30 cellular contexts compared by ENCODE assay signal in the genomic region with DNA sequence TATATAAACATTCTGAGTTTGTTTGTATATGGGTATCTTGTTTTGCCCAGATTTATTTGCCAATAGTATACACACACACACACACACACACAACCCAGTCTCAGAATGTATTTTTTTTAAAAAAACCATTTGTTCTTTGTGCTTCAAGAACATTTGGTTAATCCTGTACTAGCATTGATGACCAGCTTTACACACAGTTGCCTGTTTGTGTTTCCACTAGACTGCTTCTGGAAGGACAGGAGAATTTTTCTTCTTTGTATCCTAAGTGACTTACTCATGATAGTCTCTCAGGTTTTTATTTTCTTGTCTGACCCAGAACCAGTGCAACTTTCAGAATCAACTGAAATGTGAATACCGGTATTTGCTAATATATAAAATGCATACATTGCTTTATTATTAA. TPM values are rescaled to one million over a fixed set of nuclear protein-coding genes. Genes with fewer than 3 reads are reported as not detected.
DNase-seq lines count a peak whose midpoint lies in the region; ATAC-seq, FAIRE-seq and TF ChIP-seq lines count a peak whose summit lies in the region.
"Had no signal": no experiment of that assay in that cellular context is flagged by ENCODE, and none has a peak within 500 bp of the region (broad histone marks: within the 10 kb centered on the region; RNA-seq: fewer than 3 reads in every experiment).

No MANE protein-coding gene starts in this region.

- no peak for TF ChIP-seq RAD21 in GM12878 (IDR thresholded peaks at IDR 0.05; ENCODE audit: insufficient read depth, low read depth, low read length)

- no peak for ATAC-seq in GM12878
- no peak for ATAC-seq in GM18505 (IDR thresholded peaks at IDR 0.05; ENCODE audit: unreplicated experiment)
- ATAC-seq: PC-3, SK-N-SH treated with all-trans-retinoic acid at 6 μM for 48 hours had no signal

- CTCF ChIA-PET in GM12878 (lab: Yijun Ruan, JAX) = interaction anchor here (0.6 to 2.6 kb wide), 12 partner anchors 9 to 632 kb away, joined by 3 to 10 read pairs (median 4); partner anchors contain the start of gene U2SURP

- FAIRE-seq in GM12878 (lab: Jason Lieb, UNC) = peak; percentile 49
- FAIRE-seq: GM12891, H54 had no signal

- H2AFZ ChIP-seq in GM12878 (ENCODE audit: control insufficient read depth, low read depth, low read length) = no peak overlapping the region

- TF ChIP-seq CTCF in GM12878 (IDR thresholded peaks at IDR 0.05 in 2 of 3, conservative IDR thresholded peaks at IDR 0.05 in 1 of 3; ENCODE audit: control insufficient read depth in 2 of 3, extremely low read depth in 1 of 3, insufficient read depth in 1 of 3, low read depth in 3 of 3, low read length in 3 of 3) = no peak
- TF ChIP-seq CTCF in thyroid gland (IDR thresholded peaks at IDR 0.05) = peak in 1 of 6 experiments; percentile 7

- no peak for TF ChIP-seq EP300 in GM12878 (IDR thresholded peaks at IDR 0.05; ENCODE audit: borderline replicate concordance in 1 of 2, control insufficient read depth in 1 of 2, low read depth in 2 of 2, low read length in 2 of 2)

- no peaks in the 10 kb centered on the region for H4K20me1 ChIP-seq in GM12878 (ENCODE audit: control insufficient read depth, insufficient read depth)

- intact Hi-C loops in GM12878 (cut with micrococcal nuclease; ENCODE audit: unreplicated experiment) = no loop called here
- intact Hi-C loops in thyroid gland (cut with DNase I) = no loop called here

- SMC1A ChIA-PET in GM12878 (lab: Charles Lee; ENCODE audit: uncharacterized antibody, unreplicated experiment) = interaction anchor here (0.7 to 3.1 kb wide), 7 partner anchors 8 to 321 kb away, joined by 3 to 16 read pairs (median 3); no protein-coding TSS in a partner anchor

- no peak overlapping the region for H3K4me3 ChIP-seq in GM12878
- no peak overlapping the region for H3K4me3 ChIP-seq in thyroid gland (replicated peaks in 1 of 3)
- H3K4me3 ChIP-seq: A549; BLaER1 treated with 17β-estradiol and CSF1 and Interleukin-3, amounts not matched to agents 10 nM and 100 nM; SJCRH30 had no signal

- POLR2A ChIA-PET in GM12878 (lab: Charles Lee) = no interaction called here

- no peak overlapping the region for H3K4me2 ChIP-seq in GM12878 (ENCODE audit: control insufficient read depth, insufficient read depth)
- H3K4me2 ChIP-seq: A549; BLaER1 treated with 17β-estradiol and CSF1 and Interleukin-3, amounts not matched to agents 10 nM and 100 nM had no signal

- no peaks in the 10 kb centered on the region for H3K9me3 ChIP-seq in GM12878 (replicated peaks; ENCODE audit: control insufficient read depth, insufficient read depth, low read length)
- no peaks in the 10 kb centered on the region for H3K9me3 ChIP-seq in thyroid gland
- H3K9me3 ChIP-seq: A549, SJCRH30 had no signal

- no peak for TF ChIP-seq POLR2A in GM12878 (IDR thresholded peaks at IDR 0.05; ENCODE audit: low read depth, low read length)
- no peak for TF ChIP-seq POLR2A in thyroid gland (IDR thresholded peaks at IDR 0.05)
- no peak for TF ChIP-seq POLR2A in GM18505 (IDR thresholded peaks at IDR 0.05; ENCODE audit: borderline replicate concordance, extremely low read depth, insufficient read depth, insufficient read length)

- RAD21 ChIA-PET in GM12878 (lab: Charles Lee; ENCODE audit: unreplicated experiment) = interaction anchor here (0.7 kb wide), 1 partner anchor 89 kb away, joined by 3 read pairs; no protein-coding TSS in a partner anchor

- H3K36me3 ChIP-seq in GM12878 (ENCODE audit: control insufficient read depth in 2 of 2, insufficient read depth in 2 of 2, low read length in 1 of 2) (peaks cover 7 to 23% of the 10 kb centered on the region in 2 experiments; a peak in 3 of 4 replicates), thyroid gland (peaks cover 8 to 14% of the 10 kb centered on the region in 2 donors)

- H3K27me3 ChIP-seq in GM12878 (replicated peaks in 1 of 2; ENCODE audit: control insufficient read depth in 2 of 2, insufficient read depth in 2 of 2, low read length in 1 of 2) = no peaks in the 10 kb centered on the region
- H3K27me3 ChIP-seq in thyroid gland = no peaks in the 10 kb centered on the region
- H3K27me3 ChIP-seq: BLaER1 treated with 17β-estradiol and CSF1 and Interleukin-3, amounts not matched to agents 10 nM and 100 nM; SJCRH30 had no signal

- no peak overlapping the region for H3K27ac ChIP-seq in GM12878 (ENCODE audit: control insufficient read depth, insufficient read depth)
- H3K27ac ChIP-seq in thyroid gland = peak overlapping the region; percentile 55 to 76 (median 56)
- H3K27ac ChIP-seq: A549; BLaER1 treated with 17β-estradiol and CSF1 and Interleukin-3, amounts not matched to agents 10 nM and 100 nM; HL-60; SJCRH30 had no signal

- H3K4me1 ChIP-seq in GM12878 (ENCODE audit: control insufficient read depth, insufficient read depth, low read length) (no peaks in the 10 kb centered on the region), thyroid gland (peaks cover 12% of the 10 kb centered on the region in 2 donors)
- H3K4me1 ChIP-seq: A549; BLaER1 treated with 17β-estradiol and CSF1 and Interleukin-3, amounts not matched to agents 10 nM and 100 nM; SJCRH30 had no signal

- no peaks in the 10 kb centered on the region; the same call in 1 of the 2 replicates for H3K79me2 ChIP-seq in GM12878 (ENCODE audit: control insufficient read depth, insufficient read depth, low read length)

- no peak overlapping the region for H3K9ac ChIP-seq in GM12878 (ENCODE audit: control insufficient read depth, insufficient read depth, low read length)
- H3K9ac ChIP-seq: BLaER1 treated with 17β-estradiol and CSF1 and Interleukin-3, amounts not matched to agents 10 nM and 100 nM had no signal

- in situ Hi-C loops in GM12878 (cut with MboI) = no loop called here

- DNase-seq in DMS53 (lab: John Stamatoyannopoulos, UW) (peak; percentile 88), GM12878 (ENCODE audit: low read depth, low spot score) (no peak), left kidney (ENCODE audit: low read depth, low spot score) (peak; percentile 4), thyroid gland (no peak), NCI-H2227 (lab: John Stamatoyannopoulos, UW; ENCODE audit: unreplicated experiment) (no peak)
- no peak for DNase-seq in activated CD4-positive, CD25-positive, alpha-beta regulatory T cell (lab: John Stamatoyannopoulos, UW)
- DNase-seq: AML-193; CD4-positive, alpha-beta T cell; DMS79; EL; GDM1; Karpas-422; NCI-H1092; NCI-H1417 treated with DMSO at 0.1 percent for 48 hours; NCI-H187; NCI-H2081 treated with DMSO at 0.1 percent for 48 hours; NCI-H2171 treated with DMSO at 0.1 percent for 48 hours; NCI-H446; NCI-H526; NCI-H82; NK-92 treated with Interleukin-12 subunit alpha and Interleukin-12 subunit beta, amount 100 ng/mL, for 24 hours; PC-3; SJCRH30 had no signal

- WGBS in GM12878 (ENCODE audit: insufficient coverage, insufficient replicate concordance, low lambda C conversion rate, missing lambda C conversion rate) = 96% methylated on average over 1 of the region's 1 CpG
- 27 to 52% methylated on average over 1 of the region's 1 CpG for WGBS in thyroid gland, 2 donors

- BruUV-seq in GM12878 (replicated peaks; lab: Mats Ljungman, UMichigan) = no TSS peak

TF ChIP-seq in GM12878, 131 proteins besides CTCF, POLR2A, EP300 and RAD21 (continues in another document):
- no peak for TF ChIP-seq USF1 (IDR thresholded peaks at IDR 0.05; ENCODE audit: borderline replicate concordance, extremely low read length, insufficient read depth, low read depth, low read length)
- TF ChIP-seq ZNF274 (IDR thresholded peaks at IDR 0.05; ENCODE audit: insufficient read depth, insufficient read length) = no peak
- TF ChIP-seq, protein P1, sequence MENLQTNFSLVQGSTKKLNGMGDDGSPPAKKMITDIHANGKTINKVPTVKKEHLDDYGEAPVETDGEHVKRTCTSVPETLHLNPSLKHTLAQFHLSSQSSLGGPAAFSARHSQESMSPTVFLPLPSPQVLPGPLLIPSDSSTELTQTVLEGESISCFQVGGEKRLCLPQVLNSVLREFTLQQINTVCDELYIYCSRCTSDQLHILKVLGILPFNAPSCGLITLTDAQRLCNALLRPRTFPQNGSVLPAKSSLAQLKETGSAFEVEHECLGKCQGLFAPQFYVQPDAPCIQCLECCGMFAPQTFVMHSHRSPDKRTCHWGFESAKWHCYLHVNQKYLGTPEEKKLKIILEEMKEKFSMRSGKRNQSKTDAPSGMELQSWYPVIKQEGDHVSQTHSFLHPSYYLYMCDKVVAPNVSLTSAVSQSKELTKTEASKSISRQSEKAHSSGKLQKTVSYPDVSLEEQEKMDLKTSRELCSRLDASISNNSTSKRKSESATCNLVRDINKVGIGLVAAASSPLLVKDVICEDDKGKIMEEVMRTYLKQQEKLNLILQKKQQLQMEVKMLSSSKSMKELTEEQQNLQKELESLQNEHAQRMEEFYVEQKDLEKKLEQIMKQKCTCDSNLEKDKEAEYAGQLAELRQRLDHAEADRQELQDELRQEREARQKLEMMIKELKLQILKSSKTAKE (IDR thresholded peaks at IDR 0.05; ENCODE audit: low read depth, poor library complexity, severe bottlenecking) = no peak

RNA-seq across cellular contexts. Expression of gene U2SURP, which starts 40.5 kb away (rescaled TPM):
- total RNA-seq in GM12878 (2013; cell fraction: nucleolus; rRNA removed) = 539 and 552 TPM in 2 replicates
- 104 and 128 TPM in 2 replicates for total RNA-seq in GM12878 (2014; rRNA removed)
- 187 and 192 TPM in 2 replicates for total RNA-seq in GM12878 (2014; rRNA removed; fragmentation: Illumina TruSeq; extraction: Trizol)
- total RNA-seq in GM12878 (2021) = 143 and 144 TPM in 2 replicates
- 81.1 TPM for polyA plus RNA-seq in GM12878 (2011; ENCODE audit: low read depth)
- polyA plus RNA-seq in GM12878 (2011; rRNA removed) = 117 and 205 TPM in 2 replicates
- polyA plus RNA-seq in GM12878 (2011; cell fraction: cytosol; rRNA removed) = 22.2 and 22.7 TPM in 2 replicates
- 130 and 170 TPM in 2 replicates for polyA plus RNA-seq in GM12878 (2011; cell fraction: nucleus; rRNA removed)
- 59.2 and 68.7 TPM in 2 replicates for polyA plus RNA-seq in GM12878 (2012)
- 154 and 191 TPM in 2 replicates for polyA plus RNA-seq in GM12878 (2014; fragmentation: Illumina TruSeq; extraction: Trizol)
- polyA plus RNA-seq in GM12878 (2014; fragmentation: Nextera tagmentation; extraction: Ambion mirVana) = 100 to 1,000 TPM; 146 to 277 TPM
- polyA plus RNA-seq in GM12878 (2014; rRNA removed) = 64.6 and 76.3 TPM in 2 replicates
- polyA plus RNA-seq in GM12878 (2016; fragmentation: Nextera tagmentation; extraction: Ambion mirVana) = 100 to 1,000 TPM; 154 to 168 TPM
- 55.0 and 121 TPM in 2 replicates for polyA minus RNA-seq in GM12878 (2011; rRNA and poly(A)+ RNA removed)
- polyA minus RNA-seq in GM12878 (2011; cell fraction: cytosol; rRNA and poly(A)+ RNA removed) = 26.6 and 40.2 TPM in 2 replicates
- polyA minus RNA-seq in GM12878 (2011; cell fraction: nucleus; rRNA and poly(A)+ RNA removed) = 102 and 147 TPM in 2 replicates
- total RNA-seq in thyroid gland = 100 to 1,000 TPM in 2 of 4 donors, 10 to 100 TPM in 2; 87.8 to 144 (median 102) TPM

Comparison
In these comparisons a context has a peak if more than half of its experiments do, and no peak if none do; other contexts are left out.
1. DNase-seq: peak in DMS53 (single experiment) and left kidney (single experiment); none in GM12878 (single experiment), thyroid gland (0 of 2), NCI-H2227 (single experiment) and activated CD4-positive, CD25-positive, alpha-beta regulatory T cell (0 of 4).